In genomic region chr6:35302604-35303218, GRCh38 we compare ENCODE assay signal across 8 cellular contexts. TPM values are rescaled to one million over a fixed set of nuclear protein-coding genes. Genes with fewer than 3 reads are reported as not detected.
DNase-seq lines count a peak whose midpoint lies in the region; ATAC-seq and TF ChIP-seq lines count a peak whose summit lies in the region.

No MANE protein-coding gene starts in this region.

- no peak for TF ChIP-seq CTCF in adrenal gland (IDR thresholded peaks at IDR 0.05)

- H3K4me2 ChIP-seq in BLaER1 = peak overlapping the region; percentile 100

- peaks cover 66% of the 10 kb centered on the region for H3K4me1 ChIP-seq in BLaER1
- H3K4me1 ChIP-seq in adrenal gland (replicated peaks in 1 of 2) = no peaks in the 10 kb centered on the region

- H3K9me3 ChIP-seq in BLaER1 (no peaks in the 10 kb centered on the region), adrenal gland (replicated peaks in 1 of 3) (no peaks in the 10 kb centered on the region)

- H3K36me3 Mint-ChIP-seq in T-helper 1 cell treated with Interleukin-12 subunit alpha and Interleukin-12 subunit beta and Interleukin-4 antibody, amounts not matched to agents 30 μg/mL and 1 μg/mL, for 36 hours (ENCODE audit: low read depth) = peaks cover 59% of the 10 kb centered on the region

- no peaks in the 10 kb centered on the region for H3K27me3 Mint-ChIP-seq in T-helper 1 cell treated with Interleukin-12 subunit alpha and Interleukin-12 subunit beta and Interleukin-4 antibody, amounts not matched to agents 30 μg/mL and 1 μg/mL, for 36 hours (ENCODE audit: low read depth)

- no peaks in the 10 kb centered on the region for H3K9me3 Mint-ChIP-seq in T-helper 1 cell treated with Interleukin-12 subunit alpha and Interleukin-12 subunit beta and Interleukin-4 antibody, amounts not matched to agents 30 μg/mL and 1 μg/mL, for 36 hours

- TF ChIP-seq POLR2A in adrenal gland (IDR thresholded peaks at IDR 0.05) = no peak

- H3K27ac ChIP-seq in BLaER1 (peak overlapping the region; percentile 69), adrenal gland (peak overlapping the region in 2 of 5 donors; percentile 12 to 36)

- peak overlapping the region; percentile 99 for H3K27ac Mint-ChIP-seq in T-helper 1 cell treated with Interleukin-12 subunit alpha and Interleukin-12 subunit beta and Interleukin-4 antibody, amounts not matched to agents 30 μg/mL and 1 μg/mL, for 36 hours

- peak overlapping the region; percentile 72; the same call in 1 of the 2 replicates for H3K9ac ChIP-seq in BLaER1

- ATAC-seq in GM19351 (IDR thresholded peaks at IDR 0.05; ENCODE audit: unreplicated experiment) (peak; percentile 78), HG03442 (IDR thresholded peaks at IDR 0.05; ENCODE audit: unreplicated experiment) (peak; percentile 64)

- H3K36me3 ChIP-seq in BLaER1 (peaks cover 44% of the 10 kb centered on the region), adrenal gland (replicated peaks in 1 of 2) (no peaks in the 10 kb centered on the region)

- H3K27me3 ChIP-seq in BLaER1 (no peaks in the 10 kb centered on the region), adrenal gland (no peaks in the 10 kb centered on the region)

- intact Hi-C loops in adrenal gland (cut with DNase I) = no loop called here

- 43 to 58% (median 48%) methylated on average over 5 to 6 of the region's 6 CpGs for WGBS in adrenal gland, 4 donors

- H3K4me3 ChIP-seq in BLaER1 = peak overlapping the region; percentile 44; the same call in 1 of the 2 replicates
- no peak overlapping the region for H3K4me3 ChIP-seq in adrenal gland

- peak overlapping the region; percentile 89 for H3K4me3 Mint-ChIP-seq in T-helper 1 cell treated with Interleukin-12 subunit alpha and Interleukin-12 subunit beta and Interleukin-4 antibody, amounts not matched to agents 30 μg/mL and 1 μg/mL, for 36 hours

- H3K4me1 Mint-ChIP-seq in T-helper 1 cell treated with Interleukin-12 subunit alpha and Interleukin-12 subunit beta and Interleukin-4 antibody, amounts not matched to agents 30 μg/mL and 1 μg/mL, for 36 hours (ENCODE audit: low read depth) = peaks cover 66% of the 10 kb centered on the region

- peaks cover 58% of the 10 kb centered on the region for H4K20me1 ChIP-seq in BLaER1

- peak in 5 of 7 donors; percentile 32 to 65 (median 44) for DNase-seq in adrenal gland
- peak; percentile 11 to 37 for DNase-seq in lung microvascular endothelial cell (ENCODE audit: low read depth in 2 of 2)
- peak; percentile 64 to 66 for DNase-seq in stimulated activated CD8-positive, alpha-beta memory T cell treated with anti-CD3 and anti-CD28 coated beads, Interleukin-7, amount 100 ng/mL, for 1 hour (ENCODE audit: low read depth in 2 of 2)
- DNase-seq in SHP77 treated with DMSO at 0.1 percent for 48 hours (lab: John Stamatoyannopoulos, UW) = no peak

RNA-seq across cellular contexts. Expression of gene DEF6, which starts 5.1 kb away (rescaled TPM):
- 10 to 100 TPM in 1 of 8 donors, 1 to 10 TPM in 7; 2.3 to 11.5 (median 6.1) TPM for total RNA-seq in adrenal gland
- polyA plus RNA-seq in adrenal gland = 10 to 100 TPM in 2 of 3 donors, 1 to 10 TPM in 1; 1.6 to 26.1 (median 21.3) TPM
- total RNA-seq in lung microvascular endothelial cell = 0.20 and 0.65 TPM in 2 replicates

RNA-seq across cellular contexts. Expression of gene PPARD, which starts 39.6 kb away (rescaled TPM):
- total RNA-seq in adrenal gland (10 to 100 TPM; 14.9 to 32.9 (median 21.6) TPM), lung microvascular endothelial cell (5.4 and 9.5 TPM in 2 replicates)
- 10 to 100 TPM; 15.3 to 39.8 (median 29.5) TPM for polyA plus RNA-seq in adrenal gland

RNA-seq across cellular contexts. Expression of gene ZNF76, which starts 43.2 kb away (rescaled TPM):
- 10 to 100 TPM; 26.1 to 74.0 (median 45.2) TPM for total RNA-seq in adrenal gland
- polyA plus RNA-seq in adrenal gland = 100 to 1,000 TPM in 2 of 3 donors, 10 to 100 TPM in 1; 25.3 to 185 (median 100) TPM
- total RNA-seq in lung microvascular endothelial cell = 15.9 and 21.0 TPM in 2 replicates
